Comparison of ENCODE assay signal across 9 cellular contexts in the genomic region with DNA sequence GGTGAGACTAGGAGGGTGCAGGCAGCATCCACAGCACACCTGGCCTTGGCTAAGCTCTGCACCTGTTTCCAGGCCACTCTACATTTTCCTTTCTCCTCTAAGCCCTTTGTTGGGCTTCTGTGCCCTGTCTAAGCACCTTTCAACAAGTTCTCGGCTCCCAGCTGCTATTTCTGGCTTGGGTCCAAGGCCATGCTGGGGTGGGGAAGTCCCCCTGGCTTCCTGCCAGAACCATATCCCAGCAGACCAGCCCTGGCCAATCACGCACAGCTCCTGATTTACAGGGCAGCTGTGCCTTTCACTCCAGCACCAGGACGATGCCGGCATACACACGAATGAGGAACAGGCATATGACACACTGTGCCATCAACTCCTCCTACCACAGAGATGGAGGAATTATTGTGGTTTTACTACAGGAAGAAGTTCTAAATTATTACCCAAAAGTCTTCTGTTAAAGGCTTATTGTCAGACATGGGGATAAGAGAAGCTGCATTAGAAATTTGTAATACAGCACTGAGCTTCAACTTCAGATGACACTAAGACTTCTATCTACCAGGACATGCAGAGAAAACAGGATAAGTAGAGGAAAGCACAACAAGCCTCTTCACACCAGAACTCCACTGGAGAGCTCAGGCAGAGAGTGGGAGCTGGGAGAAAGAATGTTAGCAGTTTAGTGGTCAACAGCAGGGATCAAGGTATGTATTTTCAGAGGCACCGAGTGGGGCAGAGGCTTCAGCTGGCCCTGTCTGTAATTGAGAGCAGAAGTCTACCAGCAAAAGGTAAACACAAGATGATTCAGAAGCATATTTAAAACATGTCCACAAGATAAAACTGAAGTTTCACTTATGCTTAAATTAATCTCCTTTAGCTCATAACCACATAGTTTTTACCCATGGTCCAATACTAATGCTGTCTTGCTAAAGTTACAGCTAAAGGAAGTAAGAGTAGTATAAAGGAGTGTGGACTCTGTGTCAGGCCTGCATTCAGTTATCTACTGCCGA. TPM values are rescaled to one million over a fixed set of nuclear protein-coding genes. Genes with fewer than 3 reads are reported as not detected.
DNase-seq lines count a peak whose midpoint lies in the region; ATAC-seq and TF ChIP-seq lines count a peak whose summit lies in the region.
"Had no signal": no experiment of that assay in that cellular context is flagged by ENCODE, and none has a peak within 500 bp of the region (broad histone marks: within the 10 kb centered on the region; RNA-seq: fewer than 3 reads in every experiment).

No MANE protein-coding gene starts in this region.

- ATAC-seq in HG02678 (IDR thresholded peaks at IDR 0.05; ENCODE audit: unreplicated experiment): peak; percentile 70
- ATAC-seq: Panc1 had no signal

- no peaks in the 10 kb centered on the region for H3K9me3 ChIP-seq in breast epithelium

- H3K27ac ChIP-seq in VCaP: peak overlapping the region; percentile 60
- peak overlapping the region in 1 of 2 donors; percentile 16 for H3K27ac ChIP-seq in breast epithelium

- peaks cover 0 to 11% of the 10 kb centered on the region in 2 donors for H3K4me1 ChIP-seq in breast epithelium

- H3K36me3 ChIP-seq in breast epithelium: no peaks in the 10 kb centered on the region

- H3K4me3 ChIP-seq in breast epithelium: no peak overlapping the region

- peak; percentile 99 for DNase-seq in DMS53 treated with DMSO at 0.1 percent for 48 hours (lab: John Stamatoyannopoulos, UW; ENCODE audit: unreplicated experiment)
- peak; percentile 99 for DNase-seq in NCI-H2081 treated with DMSO at 0.1 percent for 48 hours (lab: John Stamatoyannopoulos, UW)
- peak; percentile 57 to 63 for DNase-seq in breast epithelium (ENCODE audit: low spot score in 2 of 2)
- peak; percentile 89 for DNase-seq in left kidney (ENCODE audit: low read depth, low spot score)
- DNase-seq in stimulated activated CD4-positive, alpha-beta T cell treated with anti-CD3 and anti-CD28 coated beads, Interleukin-4, amount 100 ng/mL, for 1 hour: peak; percentile 67
- DNase-seq in OCI-M2 (lab: John Stamatoyannopoulos, UW; ENCODE audit: unreplicated experiment): no peak

- no peak for TF ChIP-seq POLR2A in breast epithelium (IDR thresholded peaks at IDR 0.05)

- intact Hi-C loops in breast epithelium (cut with DNase I; ENCODE audit: low total_unique reads): no loop called here

- TF ChIP-seq CTCF in VCaP (conservative IDR thresholded peaks at IDR 0.05) (no peak), breast epithelium (IDR thresholded peaks at IDR 0.05) (no peak)

- no peaks in the 10 kb centered on the region for H3K27me3 ChIP-seq in breast epithelium

RNA-seq across cellular contexts. Expression of gene TRIT1, which starts 37.4 kb away (rescaled TPM):
- 10 to 100 TPM; 10.1 to 30.3 (median 19.3) TPM for total RNA-seq in breast epithelium

RNA-seq across cellular contexts. Expression of gene MYCL, which starts 55.8 kb away (rescaled TPM):
- 1 to 10 TPM in 1 of 3 donors, under 1 TPM in 2; 0.32 to 5.3 (median 0.98) TPM for total RNA-seq in breast epithelium

RNA-seq across cellular contexts. Expression of gene BMP8B, which starts 57.2 kb away (rescaled TPM):
- total RNA-seq in breast epithelium: 1 to 10 TPM in 1 of 3 donors, under 1 TPM in 2; 0.48 to 1.3 (median 0.59) TPM
